Comparison of ENCODE assay signal across 11 cellular contexts in the genomic region with DNA sequence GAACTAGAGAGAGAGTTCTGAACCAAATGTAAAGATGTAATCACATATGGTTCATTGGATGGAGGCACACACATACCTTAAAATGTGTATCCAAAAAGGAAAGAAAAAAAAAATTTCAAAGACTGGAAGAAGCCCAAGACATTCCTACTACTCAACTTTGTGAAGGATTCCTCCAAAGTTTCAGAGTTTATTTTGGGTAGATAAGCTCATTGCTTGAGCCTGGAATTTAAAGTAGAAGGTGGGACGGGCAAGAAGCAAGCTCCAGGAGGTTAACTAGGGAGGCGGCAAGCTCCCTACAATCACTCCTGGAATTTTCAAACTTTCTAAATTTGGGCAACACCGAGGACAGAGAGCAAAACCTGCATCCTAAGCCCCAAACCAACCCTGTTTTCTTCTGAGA. TPM values are rescaled to one million over a fixed set of nuclear protein-coding genes. Genes with fewer than 3 reads are reported as not detected.
DNase-seq lines count a peak whose midpoint lies in the region; ATAC-seq and TF ChIP-seq lines count a peak whose summit lies in the region.
"Had no signal": no experiment of that assay in that cellular context is flagged by ENCODE, and none has a peak within 500 bp of the region (broad histone marks: within the 10 kb centered on the region; RNA-seq: fewer than 3 reads in every experiment).

No MANE protein-coding gene starts in this region.

- 39 to 69% (median 42%) methylated on average over 3 of the region's 3 CpGs for WGBS in psoas muscle, 3 donors

- ATAC-seq in psoas muscle (no peak), GM21786 (IDR thresholded peaks at IDR 0.05; ENCODE audit: unreplicated experiment) (no peak), omental fat pad (ENCODE audit: low FRiP score) (no peak)

- H3K9me3 Mint-ChIP-seq in CD4-positive, alpha-beta memory T cell, result peaks cover 0 to 6% (median 0%) of the 10 kb centered on the region in 8 donors

- peaks cover 24% of the 10 kb centered on the region for H3K4me1 ChIP-seq in CD4-positive, alpha-beta memory T cell (ENCODE audit: insufficient read depth, low read length)
- H3K4me1 ChIP-seq in SJSA1 (replicated peaks), result peaks cover 19% of the 10 kb centered on the region
- H3K4me1 ChIP-seq in psoas muscle, result peaks cover 9% of the 10 kb centered on the region

- no peak for DNase-seq in CD4-positive, alpha-beta memory T cell
- DNase-seq in SJSA1 (ENCODE audit: low read depth in 1 of 2, low spot score in 2 of 2), result peak in 1 of 2 experiments; percentile 16
- no peak for DNase-seq in fibroblast of villous mesenchyme (ENCODE audit: low read depth)
- DNase-seq in psoas muscle, result no peak
- DNase-seq in omental fat pad (ENCODE audit: low spot score), result no peak
- DNase-seq in activated CD8-positive, alpha-beta memory T cell treated with anti-CD3 and anti-CD28 coated beads for 24 hours, result no peak
- DNase-seq in stimulated activated CD4-positive, alpha-beta T cell treated with anti-CD3 and anti-CD28 coated beads, Interleukin-4, amount 100 ng/mL, for 24 hours, result no peak
- DNase-seq: caudate nucleus, NCI-H69, tibial artery had no signal

- no peak for TF ChIP-seq CTCF in fibroblast of villous mesenchyme (IDR thresholded peaks at IDR 0.05; ENCODE audit: insufficient read depth, low read depth, low read length)
- TF ChIP-seq CTCF in psoas muscle (IDR thresholded peaks at IDR 0.05), result no peak
- no peak for TF ChIP-seq CTCF in omental fat pad (IDR thresholded peaks at IDR 0.05)

- H3K36me3 Mint-ChIP-seq in CD4-positive, alpha-beta memory T cell, result peaks cover 0 to 3% of the 10 kb centered on the region in 2 donors

- no peak overlapping the region for H3K27ac ChIP-seq in CD4-positive, alpha-beta memory T cell (ENCODE audit: low read depth, low read length)
- H3K27ac ChIP-seq in SJSA1 (no peak overlapping the region), psoas muscle (no peak overlapping the region)

- H3K4me1 Mint-ChIP-seq in CD4-positive, alpha-beta memory T cell, result peaks cover 12 to 20% (median 17%) of the 10 kb centered on the region in 4 donors

- H3K27me3 ChIP-seq in CD4-positive, alpha-beta memory T cell (ENCODE audit: insufficient read depth, low read length), result peaks cover 35% of the 10 kb centered on the region
- no peaks in the 10 kb centered on the region for H3K27me3 ChIP-seq in SJSA1 (replicated peaks)
- H3K27me3 ChIP-seq in psoas muscle (ENCODE audit: insufficient read depth in 3 of 3, low read length in 2 of 3), result peaks cover 0 to 43% (median 16%) of the 10 kb centered on the region in 3 donors
- H3K27me3 ChIP-seq: tibial artery had no signal

- peaks cover 22 to 29% of the 10 kb centered on the region in 2 donors for H3K27me3 Mint-ChIP-seq in CD4-positive, alpha-beta memory T cell

- H3K36me3 ChIP-seq in CD4-positive, alpha-beta memory T cell (ENCODE audit: insufficient read depth, low read length), result no peaks in the 10 kb centered on the region
- peaks cover 23% of the 10 kb centered on the region for H3K36me3 ChIP-seq in SJSA1
- H3K36me3 ChIP-seq in psoas muscle (ENCODE audit: insufficient read depth in 1 of 2, low read depth in 1 of 2), result no peaks in the 10 kb centered on the region
- H3K36me3 ChIP-seq: tibial artery had no signal

- CTCF ChIA-PET in CD4-positive, alpha-beta memory T cell (lab: Charles Lee; ENCODE audit: partially characterized antibody), result interaction anchor here (1.2 kb wide), 1 partner anchor 9 kb away, joined by 3 read pairs; no protein-coding TSS in a partner anchor

- H3K9me3 ChIP-seq in CD4-positive, alpha-beta memory T cell (ENCODE audit: control insufficient read depth in 1 of 2, low read length in 2 of 2), result no peaks in the 10 kb centered on the region
- no peaks in the 10 kb centered on the region for H3K9me3 ChIP-seq in SJSA1 (replicated peaks)
- no peaks in the 10 kb centered on the region for H3K9me3 ChIP-seq in psoas muscle
- H3K9me3 ChIP-seq: tibial artery had no signal

- no peak overlapping the region for H3K4me3 ChIP-seq in CD4-positive, alpha-beta memory T cell (ENCODE audit: low read length in 2 of 2)
- peak overlapping the region; percentile 99 for H3K4me3 ChIP-seq in SJSA1
- peak overlapping the region; percentile 85 for H3K4me3 ChIP-seq in fibroblast of villous mesenchyme (ENCODE audit: low read depth, low read length)
- H3K4me3 ChIP-seq in psoas muscle, result peak overlapping the region; percentile 80

- POLR2A ChIA-PET in CD4-positive, alpha-beta memory T cell (lab: Charles Lee; ENCODE audit: partially characterized antibody), result interaction anchor here (1.8 kb wide), 1 partner anchor 9 kb away, joined by 6 read pairs; no protein-coding TSS in a partner anchor

- H3K4me3 Mint-ChIP-seq in CD4-positive, alpha-beta memory T cell, result peak overlapping the region in 6 of 8 donors; percentile 31 to 90 (median 86)

- intact Hi-C loops in CD4-positive, alpha-beta memory T cell (cut with micrococcal nuclease), result no loop called here
- intact Hi-C loops in psoas muscle (cut with DNase I), result loop anchor here in 1 of 2 donors (5.0 kb wide), 1 partner anchor 130 kb away; no protein-coding TSS in a partner anchor

- peak overlapping the region in 1 of 7 donors; percentile 79 for H3K27ac Mint-ChIP-seq in CD4-positive, alpha-beta memory T cell

RNA-seq across cellular contexts. Expression of gene TSHZ3, which starts 1.9 kb away (rescaled TPM):
- under 1 TPM; 0.28 to 0.44 TPM for total RNA-seq in CD4-positive, alpha-beta memory T cell
- polyA plus RNA-seq in CD4-positive, alpha-beta memory T cell, result under 1 TPM; 0.24 to 0.57 TPM
- 4.2 and 8.3 TPM in 2 replicates for total RNA-seq in SJSA1 (2014; rRNA removed; shearing (Covaris generic))
- total RNA-seq in fibroblast of villous mesenchyme (10.8 and 13.2 TPM in 2 replicates), psoas muscle (1 to 10 TPM; 1.1 to 2.4 (median 2.3) TPM), omental fat pad (10 to 100 TPM in 3 of 4 donors, 1 to 10 TPM in 1; 6.3 to 10.6 (median 10.4) TPM)
- 1 to 10 TPM in 1 of 3 donors, under 1 TPM in 2; 0.53 to 6.7 (median 0.65) TPM for polyA plus RNA-seq in psoas muscle

Comparison
In these comparisons a context has a peak if more than half of its experiments do, and no peak if none do; other contexts are left out.
1. H3K4me3 ChIP-seq: peak in SJSA1 (single experiment), fibroblast of villous mesenchyme (single experiment) and psoas muscle (single experiment); none in CD4-positive, alpha-beta memory T cell (0 of 2).